In the genomic region with DNA sequence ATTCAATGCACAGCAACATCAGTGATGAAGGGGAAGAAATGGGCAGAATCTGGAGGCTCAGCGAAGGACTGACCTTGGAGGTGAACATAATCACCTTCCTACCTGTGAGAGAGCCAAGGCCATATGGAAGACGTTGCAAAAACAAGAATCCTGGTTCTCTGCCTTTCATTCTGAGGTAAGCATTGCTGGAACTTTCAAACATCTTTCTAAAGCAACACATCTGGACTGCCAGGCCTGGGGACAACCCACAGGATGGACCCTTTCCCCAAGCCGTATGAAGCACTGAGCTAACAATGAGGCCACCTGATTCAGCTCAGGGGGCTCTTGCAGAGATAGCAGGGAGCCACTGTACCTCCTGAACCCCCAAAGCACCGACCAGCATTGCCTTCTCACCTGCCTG, we compare ENCODE assay signal across 8 cellular contexts.
DNase-seq lines count a peak whose midpoint lies in the region; ATAC-seq and TF ChIP-seq lines count a peak whose summit lies in the region.

No MANE protein-coding gene starts in this region.

- no peak overlapping the region for H2BK12ac ChIP-seq in H9 (ENCODE audit: insufficient read length, low read depth, low read length)

- no peak overlapping the region for H2BK20ac ChIP-seq in H9 (ENCODE audit: low read depth, low read length, poor library complexity, severe bottlenecking)

- H3K23me2 ChIP-seq in H9 (ENCODE audit: insufficient read length, low read depth, low read length, poor library complexity, severe bottlenecking) = peaks cover 6% of the 10 kb centered on the region

- H3K4me1 Mint-ChIP-seq in H9 (peaks cover 33 to 36% of the 10 kb centered on the region in 2 experiments), nephron (peaks cover 67% of the 10 kb centered on the region)

- H3K4me3 Mint-ChIP-seq in H9 (no peak overlapping the region), nephron (peak overlapping the region; percentile 61 to 73 (median 70))

- no peak overlapping the region for H2AFZ ChIP-seq in H9 (ENCODE audit: low read length)

- no peak overlapping the region for H2BK15ac ChIP-seq in H9 (ENCODE audit: low read depth, low read length)

- TF ChIP-seq CTCF in AG10803 (conservative IDR thresholded peaks at IDR 0.05; ENCODE audit: low read length) = no peak
- no peak for TF ChIP-seq CTCF in H9 (conservative IDR thresholded peaks at IDR 0.05)
- no peak for TF ChIP-seq CTCF in brain microvascular endothelial cell (IDR thresholded peaks at IDR 0.05; ENCODE audit: low read depth, low read length, missing control alignments)
- TF ChIP-seq CTCF in nephron (IDR thresholded peaks at IDR 0.05; ENCODE audit: unreplicated experiment in 3 of 3) = no peak
- TF ChIP-seq CTCF in RWPE1 (conservative IDR thresholded peaks at IDR 0.05; ENCODE audit: low read depth) = no peak

- H4K5ac ChIP-seq in H9 (ENCODE audit: insufficient read length, low read depth, low read length) = no peak overlapping the region

- peaks cover 9% of the 10 kb centered on the region for H3K36me3 ChIP-seq in brain microvascular endothelial cell (replicated peaks)

- H3K27me3 Mint-ChIP-seq in H9 (ENCODE audit: low read depth) (peaks cover 10% of the 10 kb centered on the region), nephron (ENCODE audit: low read depth) (peaks cover 13% of the 10 kb centered on the region)

- no CpG with 5 or more reads among the region's 4 CpGs for WGBS in H9 (ENCODE audit: extremely low coverage, insufficient read length, low lambda C conversion rate)

- H3K18ac ChIP-seq in H9 (ENCODE audit: insufficient read length, low read depth, low read length) = no peak overlapping the region

- H3K56ac ChIP-seq in H9 (ENCODE audit: insufficient read length, low read depth, low read length) = no peak overlapping the region

- peaks cover 6% of the 10 kb centered on the region; the same call in 1 of the 2 replicates for H3K4me1 ChIP-seq in H9 (ENCODE audit: insufficient read depth, low read length)

- no peak overlapping the region for H3K4me2 ChIP-seq in H9 (ENCODE audit: insufficient read depth, insufficient read length, low read length)

- no peak for ATAC-seq in GM18873 (IDR thresholded peaks at IDR 0.05; ENCODE audit: low FRiP score, unreplicated experiment)

- H3K36me3 Mint-ChIP-seq in H9 (ENCODE audit: insufficient read depth in 1 of 3, low read depth in 3 of 3) (no peaks in the 10 kb centered on the region), nephron (ENCODE audit: low read depth) (peaks cover 15% of the 10 kb centered on the region)

- peak overlapping the region; percentile 79 for H3K23ac ChIP-seq in H9 (ENCODE audit: insufficient read length, low read depth, low read length)

- H4K8ac ChIP-seq in H9 (replicated peaks; ENCODE audit: insufficient read length, low read depth, low read length) = no peak overlapping the region

- peaks cover 4% of the 10 kb centered on the region for H3K79me1 ChIP-seq in H9 (ENCODE audit: insufficient read depth, low read depth, low read length, poor library complexity, severe bottlenecking)

- no peak overlapping the region for H3K27ac Mint-ChIP-seq in H9
- peak overlapping the region; percentile 70 to 87 (median 76) for H3K27ac Mint-ChIP-seq in nephron

- no peak for DNase-seq in AG10803 (ENCODE audit: low read depth)
- no peak for DNase-seq in H9
- no peak for DNase-seq in brain microvascular endothelial cell
- no peak for DNase-seq in RWPE1 (ENCODE audit: low spot score)
- DNase-seq in NCI-H510A treated with DMSO at 0.1 percent for 48 hours (lab: John Stamatoyannopoulos, UW) = no peak
- no peak for DNase-seq in stimulated activated naive CD4-positive, alpha-beta T cell treated with Interleukin-2 at 50 U/mL for 16 hours (lab: John Stamatoyannopoulos, UW)

- no peak overlapping the region for H2BK5ac ChIP-seq in H9 (ENCODE audit: insufficient read length, low read length)

- CTCF ChIA-PET in RWPE1 (lab: Yijun Ruan, JAX) = interaction anchor here (0.7 kb wide), 1 partner anchor 107 kb away, joined by 3 read pairs; no protein-coding TSS in a partner anchor

- no peaks in the 10 kb centered on the region for H4K20me1 ChIP-seq in H9 (ENCODE audit: control insufficient read depth, insufficient read depth, insufficient read length)

- H4K91ac ChIP-seq in H9 (ENCODE audit: insufficient read length, low read depth, low read length) = no peak overlapping the region

- peaks cover 3% of the 10 kb centered on the region; the same call in 1 of the 2 replicates for H3K27me3 ChIP-seq in H9 (ENCODE audit: insufficient read depth, low read length)
- H3K27me3 ChIP-seq in brain microvascular endothelial cell (replicated peaks) = no peaks in the 10 kb centered on the region

- in situ Hi-C loops in brain microvascular endothelial cell (cut with HindIII; ENCODE audit: low pct_ligation_motif_present, low sequenced_read_pairs) = no loop called here

- no peak overlapping the region for H2BK120ac ChIP-seq in H9 (ENCODE audit: low read depth, low read length, poor library complexity, severe bottlenecking)

- no peak overlapping the region for H3K4ac ChIP-seq in H9 (ENCODE audit: low read depth, low read length)

- no peak overlapping the region for H3T11ph ChIP-seq in H9 (ENCODE audit: low read length)

- no peak overlapping the region for H2AK5ac ChIP-seq in H9 (ENCODE audit: insufficient read length, low read length)

- no peak overlapping the region for H3K14ac ChIP-seq in H9 (ENCODE audit: insufficient read depth, low read length)

- H3K9me3 ChIP-seq in H9 (ENCODE audit: control insufficient read depth, low read depth, low read length) = no peaks in the 10 kb centered on the region

- peaks cover 2% of the 10 kb centered on the region; the same call in 1 of the 2 replicates for H3K79me2 ChIP-seq in H9 (ENCODE audit: insufficient read depth, low read length)

- H3K4me3 ChIP-seq in AG10803 (ENCODE audit: low read length) = peak overlapping the region; percentile 24
- H3K4me3 ChIP-seq in brain microvascular endothelial cell (ENCODE audit: low read depth, low read length) = no peak overlapping the region

- POLR2A ChIA-PET in RWPE1 (lab: Yijun Ruan, JAX; ENCODE audit: low non-redundant PET) = no interaction called here

- H3K9me3 Mint-ChIP-seq in H9 = no peaks in the 10 kb centered on the region
- H3K9me3 Mint-ChIP-seq in nephron = no peaks in the 10 kb centered on the region

- H3K9ac ChIP-seq in H9 (ENCODE audit: extremely low read depth, insufficient read length, low read length) = no peak overlapping the region

- H3K27ac ChIP-seq in H9 (ENCODE audit: insufficient read length, low read depth, low read length) (no peak overlapping the region), brain microvascular endothelial cell (peak overlapping the region; percentile 99), RWPE1 (no peak overlapping the region)

Comparison
In these comparisons a context has a peak if more than half of its experiments do, and no peak if none do; other contexts are left out.
1. H3K27ac Mint-ChIP-seq: peak in nephron (3 of 3); none in H9 (0 of 3).
2. H3K4me3 Mint-ChIP-seq: peak in nephron (3 of 3); none in H9 (0 of 2).